Comparison of ENCODE assay signal across 35 cellular contexts in genomic region chr16:24332695-24333094, GRCh38.
"Had no signal": no experiment of that assay in that cellular context is flagged by ENCODE, and none has a peak within 500 bp of the region (broad histone marks: within the 10 kb centered on the region; RNA-seq: fewer than 3 reads in every experiment).

No MANE protein-coding gene starts in this region.

- H3K9me3 ChIP-seq: MG63 had no signal

- H3K27me3 ChIP-seq: MG63 had no signal

- H3K36me3 ChIP-seq: MG63 had no signal

- DNase-seq: Karpas-422, Kasumi-1, MG63, MM.1S, NCI-H1048, NCI-H1092, NCI-H1092 treated with DMSO at 0.1 percent for 48 hours, NCI-H1105, NCI-H1105 treated with DMSO at 0.1 percent for 48 hours, NCI-H1417, NCI-H1417 treated with DMSO at 0.1 percent for 48 hours, NCI-H1436, NCI-H1436 treated with DMSO at 0.1 percent for 48 hours, NCI-H146, NCI-H1694, NCI-H1694 treated with DMSO at 0.1 percent for 48 hours, NCI-H187, NCI-H187 treated with DMSO at 0.1 percent for 48 hours, NCI-H1930, NCI-H2029, NCI-H2029 treated with DMSO at 0.1 percent for 48 hours, NCI-H2081, NCI-H2081 treated with DMSO at 0.1 percent for 48 hours, NCI-H2107, NCI-H2171, NCI-H2171 treated with DMSO at 0.1 percent for 48 hours, NCI-H2227 treated with DMSO at 0.1 percent for 48 hours, NCI-H226, NCI-H345, NCI-H446, NCI-H446 treated with DMSO at 0.1 percent for 48 hours, NCI-H510A, NCI-H510A treated with DMSO at 0.1 percent for 48 hours, NCI-H524, NCI-H524 treated with DMSO at 0.1 percent for 48 hours had no signal

- H3K4me3 ChIP-seq: MG63 had no signal
